1 cellular context compared by ENCODE assay signal in genomic region chr15:73677146-73677607, GRCh38.
TF ChIP-seq lines count a peak whose summit lies in the region.

No MANE protein-coding gene starts in this region.

TF ChIP-seq in H1, 55 proteins besides CTCF, POLR2A, EP300 and RAD21:
- TF ChIP-seq ATF2 (IDR thresholded peaks at IDR 0.05; ENCODE audit: low read length) (no peak), CHD2 (IDR thresholded peaks at IDR 0.05; ENCODE audit: low read length) (no peak), YY1 (IDR thresholded peaks at IDR 0.05; ENCODE audit: low read depth, low read length) (peak; percentile 90), RBBP5 (IDR thresholded peaks at IDR 0.05; ENCODE audit: borderline replicate concordance, low read depth, low read length) (no peak), FOSL1 (IDR thresholded peaks at IDR 0.05; ENCODE audit: insufficient read depth, low read depth, low read length) (no peak), BRCA1 (IDR thresholded peaks at IDR 0.05; ENCODE audit: low read depth, low read length) (no peak)
